In genomic region chr19:47112166-47112663, GRCh38 we compare ENCODE assay signal across 8 cellular contexts. TPM values are rescaled to one million over a fixed set of nuclear protein-coding genes. Genes with fewer than 3 reads are reported as not detected.
A peak's percentile ranks its signal among the peaks of the same experiment; 100 is the strongest.
DNase-seq lines count a peak whose midpoint lies in the region; ATAC-seq and TF ChIP-seq lines count a peak whose summit lies in the region.

No MANE protein-coding gene starts in this region.

- H3K27me3 ChIP-seq in A673 (replicated peaks; ENCODE audit: insufficient read depth, low read depth, low read length, poor library complexity): no peaks in the 10 kb centered on the region
- H3K27me3 ChIP-seq in muscle layer of colon (ENCODE audit: control insufficient read depth in 1 of 2, insufficient read depth in 2 of 2, low read length in 2 of 2): no peaks in the 10 kb centered on the region

- BruUV-seq in A673 (replicated peaks; lab: Mats Ljungman, UMichigan): no TSS peak

- peaks cover 54% of the 10 kb centered on the region for H3K36me3 Mint-ChIP-seq in activated T-cell treated with anti-CD3 and anti-CD28 coated beads, Interleukin-2, amount 50 U/mL, for 24 hours (ENCODE audit: low read depth)

- peak overlapping the region; percentile 96 for H3K4me3 ChIP-seq in A673 (ENCODE audit: low read depth, low read length, poor library complexity, severe bottlenecking)
- H3K4me3 ChIP-seq in muscle layer of colon (ENCODE audit: low read depth in 1 of 2, low read length in 2 of 2): peak overlapping the region; percentile 84 to 90

- no peaks in the 10 kb centered on the region for H3K9me3 Mint-ChIP-seq in activated T-cell treated with anti-CD3 and anti-CD28 coated beads, Interleukin-2, amount 50 U/mL, for 24 hours

- peak overlapping the region; percentile 99 for H3K9ac ChIP-seq in muscle layer of colon (ENCODE audit: low read length)

- H3K4me1 Mint-ChIP-seq in activated T-cell treated with anti-CD3 and anti-CD28 coated beads, Interleukin-2, amount 50 U/mL, for 24 hours (ENCODE audit: low read depth): peaks cover 39% of the 10 kb centered on the region

- H3K4me3 Mint-ChIP-seq in activated T-cell treated with anti-CD3 and anti-CD28 coated beads, Interleukin-2, amount 50 U/mL, for 24 hours: peak overlapping the region; percentile 93

- H3K36me3 ChIP-seq in A673 (ENCODE audit: insufficient read depth, low read length, poor library complexity, severe bottlenecking) (peaks cover 19% of the 10 kb centered on the region), muscle layer of colon (ENCODE audit: insufficient read depth, low read length) (peaks cover 5% of the 10 kb centered on the region)

- POLR2A ChIA-PET in A673 (lab: Charles Lee; ENCODE audit: low non-redundant PET): interaction anchor here (1.3 kb wide), 1 partner anchor 144 kb away, joined by 9 read pairs; the partner anchor contains the start of gene CCDC9

- H3K9me3 ChIP-seq in A673 (ENCODE audit: low read depth, low read length, poor library complexity, severe bottlenecking) (no peaks in the 10 kb centered on the region), muscle layer of colon (ENCODE audit: low read length) (no peaks in the 10 kb centered on the region)

- DNase-seq in A673 (ENCODE audit: low spot score): peak; percentile 91
- DNase-seq in HUDEP-2 (lab: John Stamatoyannopoulos, UW; ENCODE audit: unreplicated experiment in 76 of 76): peak in 74 of 76 experiments; percentile 68 to 97 (median 89)
- peak; percentile 94 for DNase-seq in OCI-M1 (lab: John Stamatoyannopoulos, UW)
- peak; percentile 90 for DNase-seq in activated T-cell treated with anti-CD3 and anti-CD28 coated beads, Interleukin-2, amount 50 U/mL, for 24 hours
- DNase-seq in stimulated activated CD8-positive, alpha-beta memory T cell treated with anti-CD3 and anti-CD28 coated beads, Interleukin-7, amount 100 ng/mL, for 1 hour (ENCODE audit: low read depth in 2 of 2): peak; percentile 75 to 78

- peak; percentile 3 for ATAC-seq in GM18868 (IDR thresholded peaks at IDR 0.05; ENCODE audit: unreplicated experiment)
- ATAC-seq in esophagus mucosa: peak; percentile 53

- peak overlapping the region; percentile 100 for H3K27ac Mint-ChIP-seq in activated T-cell treated with anti-CD3 and anti-CD28 coated beads, Interleukin-2, amount 50 U/mL, for 24 hours

- H3K27me3 Mint-ChIP-seq in activated T-cell treated with anti-CD3 and anti-CD28 coated beads, Interleukin-2, amount 50 U/mL, for 24 hours: no peaks in the 10 kb centered on the region

- CTCF ChIA-PET in A673 (lab: Charles Lee): no interaction called here

- intact Hi-C loops in A673 (cut with micrococcal nuclease; ENCODE audit: unreplicated experiment): loop anchor here (10.0 kb wide), 1 partner anchor 327 kb away; the partner anchor contains the start of gene SLC1A5

- H3K27ac ChIP-seq in A673 (ENCODE audit: low read depth, low read length, poor library complexity, severe bottlenecking) (peak overlapping the region; percentile 100), muscle layer of colon (ENCODE audit: low read depth, low read length) (peak overlapping the region; percentile 100)

- H3K4me1 ChIP-seq in A673 (ENCODE audit: insufficient read depth, low read length, poor library complexity, severe bottlenecking) (peaks cover 34% of the 10 kb centered on the region), muscle layer of colon (ENCODE audit: insufficient read depth, low read length) (peaks cover 32% of the 10 kb centered on the region)

- TF ChIP-seq CTCF in A673 (conservative IDR thresholded peaks at IDR 0.05; ENCODE audit: low read depth, low read length): no peak

RNA-seq across cellular contexts. Expression of gene ZC3H4, which starts 1.4 kb away (rescaled TPM):
- 94.4 and 94.8 TPM in 2 replicates for total RNA-seq in A673 (2021)
- 28.1 TPM for total RNA-seq in esophagus mucosa

RNA-seq across cellular contexts. Expression of gene SAE1, which starts 18.4 kb away (rescaled TPM):
- total RNA-seq in A673 (2021) (302 and 314 TPM in 2 replicates), esophagus mucosa (53.2 TPM)

Comparison
In these comparisons a context has a peak if more than half of its experiments do, and no peak if none do; other contexts are left out.
1. Peak in every context shown above with its lines: DNase-seq, ATAC-seq, H3K4me3 ChIP-seq and H3K27ac ChIP-seq.